ENCODE assay signal across 8 cellular contexts in the genomic region with DNA sequence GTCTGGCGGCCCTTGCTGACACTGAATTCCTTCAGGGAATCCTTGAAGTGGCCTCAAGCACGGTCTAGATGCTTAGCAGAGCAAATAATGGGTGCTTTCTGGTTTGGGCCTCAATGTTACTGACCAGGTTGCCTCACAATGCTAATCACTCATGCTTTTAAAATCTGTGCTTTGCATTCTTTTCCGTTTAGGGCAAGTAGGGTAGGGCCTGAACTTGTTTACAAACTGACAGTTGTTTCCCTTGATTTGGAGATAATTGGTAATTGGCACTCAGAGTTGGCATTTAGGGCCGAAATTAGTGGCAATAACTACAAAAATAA. TPM values are rescaled to one million over a fixed set of nuclear protein-coding genes. Genes with fewer than 3 reads are reported as not detected.
A peak's percentile ranks its signal among the peaks of the same experiment; 100 is the strongest.
DNase-seq lines count a peak whose midpoint lies in the region; TF ChIP-seq lines count a peak whose summit lies in the region.

No MANE protein-coding gene starts in this region.

- H3K27me3 ChIP-seq in A673 (replicated peaks; ENCODE audit: insufficient read depth, low read depth, low read length, poor library complexity) (no peaks in the 10 kb centered on the region), colonic mucosa (no peaks in the 10 kb centered on the region), muscle layer of colon (ENCODE audit: control insufficient read depth in 1 of 2, insufficient read depth in 2 of 2, low read length in 2 of 2) (no peaks in the 10 kb centered on the region)

- intact Hi-C loops in A673 (cut with micrococcal nuclease; ENCODE audit: unreplicated experiment) (no loop called here), colonic mucosa (cut with DNase I) (no loop called here)

- peak overlapping the region in 1 of 2 donors; percentile 95 for H3K9ac ChIP-seq in colonic mucosa (ENCODE audit: low read depth in 2 of 2, low read length in 2 of 2)
- peak overlapping the region; percentile 90 for H3K9ac ChIP-seq in muscle layer of colon (ENCODE audit: low read length)

- H3K36me3 ChIP-seq in A673 (ENCODE audit: insufficient read depth, low read length, poor library complexity, severe bottlenecking) = no peaks in the 10 kb centered on the region
- H3K36me3 ChIP-seq in colonic mucosa = no peaks in the 10 kb centered on the region
- H3K36me3 ChIP-seq in muscle layer of colon (ENCODE audit: insufficient read depth, low read length) = no peaks in the 10 kb centered on the region

- peak overlapping the region; percentile 99 for H3K4me3 ChIP-seq in A673 (ENCODE audit: low read depth, low read length, poor library complexity, severe bottlenecking)
- H3K4me3 ChIP-seq in Jurkat, Clone E6-1 (ENCODE audit: low read length) = peak overlapping the region; percentile 87
- peak overlapping the region; percentile 100 for H3K4me3 ChIP-seq in colonic mucosa
- H3K4me3 ChIP-seq in muscle layer of colon (ENCODE audit: low read depth in 1 of 2, low read length in 2 of 2) = peak overlapping the region; percentile 84 to 97

- TF ChIP-seq CTCF in A673 (conservative IDR thresholded peaks at IDR 0.05; ENCODE audit: low read depth, low read length) (no peak), colonic mucosa (IDR thresholded peaks at IDR 0.05) (no peak)

- H3K4me1 ChIP-seq in A673 (ENCODE audit: insufficient read depth, low read length, poor library complexity, severe bottlenecking) (peaks cover 5% of the 10 kb centered on the region), colonic mucosa (peaks cover 4% of the 10 kb centered on the region), muscle layer of colon (ENCODE audit: insufficient read depth, low read length) (peaks cover 7% of the 10 kb centered on the region)

- DNase-seq in A673 (ENCODE audit: low spot score) (no peak), colonic mucosa (no peak), NCI-H187 (lab: John Stamatoyannopoulos, UW) (no peak), NCI-H82 treated with DMSO at 0.1 percent for 48 hours (lab: John Stamatoyannopoulos, UW; ENCODE audit: unreplicated experiment) (no peak), Ammon's horn (ENCODE audit: low spot score) (no peak), NCI-H146 treated with DMSO at 0.1 percent for 48 hours (lab: John Stamatoyannopoulos, UW; ENCODE audit: unreplicated experiment) (no peak)
- no peak for DNase-seq in Jurkat, Clone E6-1 (ENCODE audit: low read depth, low spot score)

- POLR2A ChIA-PET in A673 (lab: Charles Lee; ENCODE audit: low non-redundant PET) = no interaction called here

- H3K9me3 ChIP-seq in A673 (ENCODE audit: low read depth, low read length, poor library complexity, severe bottlenecking) (no peaks in the 10 kb centered on the region), colonic mucosa (no peaks in the 10 kb centered on the region), muscle layer of colon (ENCODE audit: low read length) (no peaks in the 10 kb centered on the region)

- BruUV-seq in A673 (replicated peaks; lab: Mats Ljungman, UMichigan) = no TSS peak

- H3K27ac ChIP-seq in A673 (ENCODE audit: low read depth, low read length, poor library complexity, severe bottlenecking) = no peak overlapping the region
- peak overlapping the region; percentile 77 for H3K27ac ChIP-seq in colonic mucosa
- H3K27ac ChIP-seq in muscle layer of colon (ENCODE audit: low read depth, low read length) = peak overlapping the region; percentile 29

- CTCF ChIA-PET in A673 (lab: Charles Lee) = no interaction called here

RNA-seq across cellular contexts. Expression of a gene that starts 1.4 kb away (rescaled TPM):
- total RNA-seq in A673 (2021) (26.0 and 32.5 TPM in 2 replicates), colonic mucosa (10 to 100 TPM; 54.3 to 56.0 TPM)
- polyA plus RNA-seq in Jurkat, Clone E6-1 (2012; ENCODE audit: insufficient read depth, insufficient read length) = 13.3 TPM
